Comparison of ENCODE assay signal across 14 cellular contexts in genomic region chr20:58660855-58661254, GRCh38. TPM values are rescaled to one million over a fixed set of nuclear protein-coding genes. Genes with fewer than 3 reads are reported as not detected.
DNase-seq lines count a peak whose midpoint lies in the region; ATAC-seq and TF ChIP-seq lines count a peak whose summit lies in the region.
"Had no signal": no experiment of that assay in that cellular context is flagged by ENCODE, and none has a peak within 500 bp of the region (broad histone marks: within the 10 kb centered on the region; RNA-seq: fewer than 3 reads in every experiment).

No MANE protein-coding gene starts in this region.

- WGBS in esophagus squamous epithelium, 2 donors: 63 to 72% methylated on average over 5 of the region's 5 CpGs

- H3K27me3 ChIP-seq in BLaER1 treated with 17β-estradiol and CSF1 and Interleukin-3, amounts not matched to agents 10 nM and 100 nM: no peaks in the 10 kb centered on the region
- H3K27me3 ChIP-seq in GM23338 (ENCODE audit: insufficient read depth) (no peaks in the 10 kb centered on the region), muscle layer of duodenum (ENCODE audit: low read depth, low read length) (no peaks in the 10 kb centered on the region), esophagus squamous epithelium (no peaks in the 10 kb centered on the region)
- H3K27me3 ChIP-seq: suprapubic skin had no signal

- no peak for TF ChIP-seq CTCF in GM23338 (conservative IDR thresholded peaks at IDR 0.05; ENCODE audit: low read depth in 2 of 2)
- TF ChIP-seq CTCF in esophagus squamous epithelium (IDR thresholded peaks at IDR 0.05): no peak

- no peak; the same call in 2 of the 3 replicates for ATAC-seq in GM23338
- ATAC-seq in activated T-cell treated with anti-CD3 and anti-CD28 coated beads, Interleukin-2, amount 50 U/mL, for 72 hours (replicated peaks in 1 of 2): peak; percentile 22 to 31

- intact Hi-C loops in esophagus squamous epithelium (cut with DNase I): no loop called here

- no peaks in the 10 kb centered on the region for H3K9me2 ChIP-seq in GM23338 (ENCODE audit: insufficient read depth)

- peaks cover 27 to 57% (median 34%) of the 10 kb centered on the region in 10 experiments for H3K4me1 ChIP-seq in BLaER1 treated with 17β-estradiol and CSF1 and Interleukin-3, amounts not matched to agents 10 nM and 100 nM
- peaks cover 71% of the 10 kb centered on the region for H3K4me1 ChIP-seq in GM23338 (ENCODE audit: insufficient read depth)
- peaks cover 0 to 34% of the 10 kb centered on the region in 2 donors for H3K4me1 ChIP-seq in muscle layer of duodenum (ENCODE audit: control insufficient read depth in 1 of 2, insufficient read depth in 2 of 2, low read length in 2 of 2)
- H3K4me1 ChIP-seq in esophagus squamous epithelium: peaks cover 0 to 63% (median 20%) of the 10 kb centered on the region in 3 donors

- H3K4me3 ChIP-seq in BLaER1 treated with 17β-estradiol and CSF1 and Interleukin-3, amounts not matched to agents 10 nM and 100 nM: no peak overlapping the region
- H3K4me3 ChIP-seq in GM23338: no peak overlapping the region
- H3K4me3 ChIP-seq in muscle layer of duodenum (ENCODE audit: low read depth in 1 of 2, low read length in 2 of 2): no peak overlapping the region
- H3K4me3 ChIP-seq in esophagus squamous epithelium: no peak overlapping the region
- H3K4me3 ChIP-seq: mucosa of descending colon, suprapubic skin had no signal

- H3K9me3 Mint-ChIP-seq in GM23338: no peaks in the 10 kb centered on the region
- no peaks in the 10 kb centered on the region for H3K9me3 Mint-ChIP-seq in activated T-cell treated with anti-CD3 and anti-CD28 coated beads, Interleukin-2, amount 50 U/mL, for 72 hours

- H3K4me2 ChIP-seq in BLaER1 treated with 17β-estradiol and CSF1 and Interleukin-3, amounts not matched to agents 10 nM and 100 nM: peak overlapping the region; percentile 16 to 58 (median 38); a peak in 21 of 22 replicates
- H3K4me2 ChIP-seq in GM23338: 0 out of 2 replicates have a peak overlapping the region, but pooled peaks have one; percentile 5

- H2AFZ ChIP-seq in GM23338: no peak overlapping the region

- H3K9ac ChIP-seq in BLaER1 treated with 17β-estradiol and CSF1 and Interleukin-3, amounts not matched to agents 10 nM and 100 nM: peak overlapping the region in 2 of 11 experiments; percentile 1 to 8; a peak in 1 of 22 replicates

- H3K27me3 Mint-ChIP-seq in GM23338 (ENCODE audit: insufficient read depth, low read depth, poor library complexity): peaks cover 6% of the 10 kb centered on the region
- no peaks in the 10 kb centered on the region for H3K27me3 Mint-ChIP-seq in activated T-cell treated with anti-CD3 and anti-CD28 coated beads, Interleukin-2, amount 50 U/mL, for 72 hours (ENCODE audit: low read depth)
- H3K27me3 Mint-ChIP-seq: progenitor cell of endocrine pancreas had no signal

- no peaks in the 10 kb centered on the region for H3F3A ChIP-seq in GM23338 (replicated peaks; ENCODE audit: low read depth)

- H3K4me3 Mint-ChIP-seq in GM23338: no peak overlapping the region
- H3K4me3 Mint-ChIP-seq in activated T-cell treated with anti-CD3 and anti-CD28 coated beads, Interleukin-2, amount 50 U/mL, for 72 hours: peak overlapping the region; percentile 78 to 80

- peaks cover 28% of the 10 kb centered on the region; the same call in 2 of the 3 replicates for H3K36me3 Mint-ChIP-seq in GM23338 (ENCODE audit: low read depth)
- H3K36me3 Mint-ChIP-seq in activated T-cell treated with anti-CD3 and anti-CD28 coated beads, Interleukin-2, amount 50 U/mL, for 72 hours (ENCODE audit: insufficient read depth in 2 of 2): peaks cover 4 to 8% of the 10 kb centered on the region in 2 donors

- H3K36me3 ChIP-seq in BLaER1 treated with 17β-estradiol and CSF1 and Interleukin-3, amounts not matched to agents 10 nM and 100 nM: peaks cover 36 to 85% (median 62%) of the 10 kb centered on the region in 11 experiments
- H3K36me3 ChIP-seq in GM23338 (ENCODE audit: insufficient read depth) (0 out of 2 replicates have a peak, but pooled peaks cover 2% of the 10 kb centered on the region), muscle layer of duodenum (ENCODE audit: control insufficient read depth in 1 of 2, insufficient read depth in 2 of 2, low read length in 2 of 2) (peaks cover 7 to 13% of the 10 kb centered on the region in 2 donors), esophagus squamous epithelium (peaks cover 0 to 55% (median 22%) of the 10 kb centered on the region in 3 donors)

- peak overlapping the region; percentile 39 for H3K27ac Mint-ChIP-seq in GM23338
- peak overlapping the region; percentile 99 for H3K27ac Mint-ChIP-seq in activated T-cell treated with anti-CD3 and anti-CD28 coated beads, Interleukin-2, amount 50 U/mL, for 72 hours

- H3K9me3 ChIP-seq in BLaER1 treated with 17β-estradiol and CSF1 and Interleukin-3, amounts not matched to agents 10 nM and 100 nM (replicated peaks in 1 of 11): no peaks in the 10 kb centered on the region
- H3K9me3 ChIP-seq in muscle layer of duodenum (ENCODE audit: control insufficient read depth in 1 of 2, low read length in 2 of 2): no peaks in the 10 kb centered on the region
- no peaks in the 10 kb centered on the region for H3K9me3 ChIP-seq in esophagus squamous epithelium
- H3K9me3 ChIP-seq: mucosa of descending colon, suprapubic skin had no signal

- peaks cover 87% of the 10 kb centered on the region for H3K4me1 Mint-ChIP-seq in GM23338
- peaks cover 81% of the 10 kb centered on the region for H3K4me1 Mint-ChIP-seq in activated T-cell treated with anti-CD3 and anti-CD28 coated beads, Interleukin-2, amount 50 U/mL, for 72 hours (ENCODE audit: low read depth)

- H3K79me2 ChIP-seq in GM23338 (replicated peaks; ENCODE audit: insufficient read depth): peaks cover 100% of the 10 kb centered on the region

- H3K27ac ChIP-seq in BLaER1 treated with 17β-estradiol and CSF1 and Interleukin-3, amounts not matched to agents 10 nM and 100 nM: 0 out of 22 replicates have a peak overlapping the region, but pooled peaks of 1 of the 11 experiments have one; percentile 5
- H3K27ac ChIP-seq in GM23338 (ENCODE audit: low read depth) (0 out of 2 replicates have a peak overlapping the region, but pooled peaks have one; percentile 10), muscle layer of duodenum (ENCODE audit: low read length) (peak overlapping the region; percentile 24), esophagus squamous epithelium (peak overlapping the region in 1 of 4 donors; percentile 33)
- H3K27ac ChIP-seq: suprapubic skin had no signal

- H4K20me1 ChIP-seq in BLaER1 treated with 17β-estradiol and CSF1 and Interleukin-3, amounts not matched to agents 10 nM and 100 nM: peaks cover 96 to 100% (median 100%) of the 10 kb centered on the region in 11 experiments
- no peaks in the 10 kb centered on the region for H4K20me1 ChIP-seq in GM23338 (replicated peaks; ENCODE audit: insufficient read depth)

- DNase-seq in GM23338 (ENCODE audit: low spot score) (no peak), NCI-H2196 (lab: John Stamatoyannopoulos, UW; ENCODE audit: unreplicated experiment) (no peak), esophagus squamous epithelium (lab: John Stamatoyannopoulos, UW) (no peak), NCI-H345 (lab: John Stamatoyannopoulos, UW) (no peak)
- no peak for DNase-seq in activated T-cell treated with anti-CD3 and anti-CD28 coated beads, Interleukin-2, amount 50 U/mL, for 72 hours
- DNase-seq in stimulated activated CD4-positive, alpha-beta T cell treated with anti-CD3 and anti-CD28 coated beads, Interleukin-4, amount 100 ng/mL, for 4 hours: no peak
- DNase-seq: hippocampal formation; mucosa of descending colon; NK-92 treated with Interleukin-12 subunit alpha and Interleukin-12 subunit beta, amount 100 ng/mL, for 24 hours; SHP77 had no signal

- no peak for TF ChIP-seq POLR2A in esophagus squamous epithelium (IDR thresholded peaks at IDR 0.05)

TF ChIP-seq in GM23338, 12 proteins besides CTCF, POLR2A, EP300 and RAD21:
- no peak for TF ChIP-seq POLR2AphosphoS5 (IDR thresholded peaks at IDR 0.05; ENCODE audit: low read depth)
- TF ChIP-seq STAT1 (IDR thresholded peaks at IDR 0.05; ENCODE audit: unreplicated experiment): no peak
- TF ChIP-seq EZH2 (IDR thresholded peaks at IDR 0.05; ENCODE audit: low read depth, unreplicated experiment): no peak
- TF ChIP-seq JUNB (IDR thresholded peaks at IDR 0.05; ENCODE audit: unreplicated experiment): no peak

RNA-seq across cellular contexts. Expression of gene STX16, which starts 9.8 kb away (rescaled TPM):
- 66.5 and 70.5 TPM in 2 replicates for total RNA-seq in GM23338 (2014; rRNA removed; shearing (Covaris generic))
- 27.7 and 31.2 TPM in 2 replicates for polyA plus RNA-seq in GM23338 (2016; fragmentation: Nextera tagmentation; extraction: Ambion mirVana)
- total RNA-seq in activated T-cell treated with anti-CD3 and anti-CD28 coated beads, Interleukin-2, amount 50 U/mL, for 72 hours: 100 to 1,000 TPM; 153 to 154 TPM
- total RNA-seq in esophagus squamous epithelium: 10 to 100 TPM; 29.6 to 49.2 (median 32.8) TPM

RNA-seq across cellular contexts. Expression of gene NPEPL1, which starts 31.7 kb away (rescaled TPM):
- 24.1 and 30.0 TPM in 2 replicates for total RNA-seq in GM23338 (2014; rRNA removed; shearing (Covaris generic))
- polyA plus RNA-seq in GM23338 (2016; fragmentation: Nextera tagmentation; extraction: Ambion mirVana): 17.8 and 23.5 TPM in 2 replicates
- 10 to 100 TPM; 25.7 to 29.0 TPM for total RNA-seq in activated T-cell treated with anti-CD3 and anti-CD28 coated beads, Interleukin-2, amount 50 U/mL, for 72 hours
- 10 to 100 TPM; 16.7 to 36.0 (median 21.0) TPM for total RNA-seq in esophagus squamous epithelium
